In the genomic region with DNA sequence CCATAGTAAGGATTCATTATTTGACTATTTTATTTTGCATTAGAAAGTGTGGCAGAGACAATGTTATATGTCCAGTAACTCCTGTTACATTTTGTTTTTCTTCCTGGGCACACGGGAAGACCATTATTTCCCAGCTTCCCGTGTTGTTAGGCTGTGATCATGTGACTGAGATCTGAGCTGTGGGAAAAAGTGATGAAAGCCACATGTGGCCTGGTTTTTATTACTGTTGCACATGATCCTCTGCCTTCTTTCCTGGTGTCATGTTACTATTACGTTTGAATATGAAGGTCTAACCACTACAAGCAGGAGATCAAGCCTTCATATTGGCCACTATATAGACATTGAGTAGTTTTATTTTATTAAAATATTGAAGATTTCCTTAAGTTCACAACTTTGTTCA, we compare ENCODE assay signal across 15 cellular contexts. TPM values are rescaled to one million over a fixed set of nuclear protein-coding genes. Genes with fewer than 3 reads are reported as not detected.
DNase-seq lines count a peak whose midpoint lies in the region; ATAC-seq, FAIRE-seq and TF ChIP-seq lines count a peak whose summit lies in the region.
"Had no signal": no experiment of that assay in that cellular context is flagged by ENCODE, and none has a peak within 500 bp of the region (broad histone marks: within the 10 kb centered on the region; RNA-seq: fewer than 3 reads in every experiment).

No MANE protein-coding gene starts in this region.

- no peak for TF ChIP-seq RAD21 in A549 (conservative IDR thresholded peaks at IDR 0.05 in 1 of 2, IDR thresholded peaks at IDR 0.05 in 1 of 2)

- no peak for FAIRE-seq in A549 (lab: Jason Lieb, UNC)

- H3K4me3 ChIP-seq in A549 (no peak overlapping the region), MG63 (no peak overlapping the region)

- no peak for TF ChIP-seq EP300 in A549 (IDR thresholded peaks at IDR 0.05)

- no peak overlapping the region for H3K4me2 ChIP-seq in A549

- no peaks in the 10 kb centered on the region for H3K36me3 ChIP-seq in MG63

- no peak overlapping the region for H3K27ac ChIP-seq in A549

- no peak for TF ChIP-seq POLR2A in A549 (IDR thresholded peaks at IDR 0.05; ENCODE audit: low read length)

- TF ChIP-seq CTCF in A549 (IDR thresholded peaks at IDR 0.05) = no peak

- no peak for DNase-seq in A549 (ENCODE audit: low read depth in 1 of 2, low spot score in 1 of 2)
- peak; percentile 34 for DNase-seq in GM04504 (ENCODE audit: low read depth)
- peak; percentile 44 for DNase-seq in RPMI7951 (ENCODE audit: low read depth)
- peak; percentile 82 for DNase-seq in fibroblast of gingiva (ENCODE audit: low read depth)
- DNase-seq in central memory CD4-positive, alpha-beta T cell = no peak
- DNase-seq in RKO (ENCODE audit: low spot score) = no peak
- no peak for DNase-seq in MG63
- DNase-seq in NCI-H524 treated with DMSO at 0.1 percent for 48 hours (lab: John Stamatoyannopoulos, UW) = no peak
- DNase-seq: activated CD8-positive, alpha-beta memory T cell treated with anti-CD3 and anti-CD28 coated beads, Interleukin-2, amount 50 U/mL, for 48 hours; activated naive CD4-positive, alpha-beta T cell treated with anti-CD3 and anti-CD28 coated beads, Interleukin-2, amount 50 U/mL, for 16 hours; AML-193; cerebellar nuclear complex; NCI-H2227 treated with DMSO at 0.1 percent for 48 hours; stimulated activated CD4-positive, alpha-beta T cell treated with anti-CD3 and anti-CD28 coated beads, Interleukin-12 subunit alpha, Interleukin-12 subunit beta, amount 100 ng/mL, for 4 hours had no signal

- POLR2A ChIA-PET in A549 (lab: Yijun Ruan, JAX) = no interaction called here

- no peak for ATAC-seq in A549
- ATAC-seq: activated CD4-positive, CD25-positive, alpha-beta regulatory T cell treated with anti-CD3 and anti-CD28 coated beads, Interleukin-2, amount 50 U/mL, for 24 hours had no signal

- WGBS in A549 (ENCODE audit: missing lambda C conversion rate) = 37% methylated on average over 3 of the region's 3 CpGs

- no peaks in the 10 kb centered on the region for H3K9me3 ChIP-seq in A549
- H3K9me3 ChIP-seq in MG63 = no peaks in the 10 kb centered on the region

- CTCF ChIA-PET in A549 (lab: Yijun Ruan, JAX) = no interaction called here

- no peaks in the 10 kb centered on the region for H3K4me1 ChIP-seq in A549

- H3K27me3 ChIP-seq in MG63 = no peaks in the 10 kb centered on the region

TF ChIP-seq in A549, 52 proteins besides CTCF, POLR2A, EP300 and RAD21:
- TF ChIP-seq, protein P1, sequence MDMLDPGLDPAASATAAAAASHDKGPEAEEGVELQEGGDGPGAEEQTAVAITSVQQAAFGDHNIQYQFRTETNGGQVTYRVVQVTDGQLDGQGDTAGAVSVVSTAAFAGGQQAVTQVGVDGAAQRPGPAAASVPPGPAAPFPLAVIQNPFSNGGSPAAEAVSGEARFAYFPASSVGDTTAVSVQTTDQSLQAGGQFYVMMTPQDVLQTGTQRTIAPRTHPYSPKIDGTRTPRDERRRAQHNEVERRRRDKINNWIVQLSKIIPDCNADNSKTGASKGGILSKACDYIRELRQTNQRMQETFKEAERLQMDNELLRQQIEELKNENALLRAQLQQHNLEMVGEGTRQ (IDR thresholded peaks at IDR 0.05) = 0 out of 2 replicates have a peak, but pooled peaks have one; percentile 18
- no peak for TF ChIP-seq CEBPB (IDR thresholded peaks at IDR 0.05)

RNA-seq across cellular contexts. Expression of a gene that starts 28.2 kb away (rescaled TPM):
- polyA plus RNA-seq in A549 (2011; rRNA removed) (106 and 113 TPM in 2 replicates), A549 (2017; fragmentation: RNase III; extraction: RNeasy Plus Mini Kit Qiagen cat#74134 plus additional on column Dnase treatment) (58.3 to 59.8 TPM (median 59.5 TPM) in 3 replicates)
- polyA plus RNA-seq in A549 (2012; cell fraction: cytosol; rRNA removed) = 54.5 and 56.8 TPM in 2 replicates
- polyA plus RNA-seq in A549 (2012; cell fraction: nucleus; rRNA removed) = 106 and 115 TPM in 2 replicates
- 178 and 200 TPM in 2 replicates for polyA minus RNA-seq in A549 (2011; rRNA and poly(A)+ RNA removed)
- total RNA-seq in RPMI7951 (2014; rRNA removed; shearing (Covaris generic)) = 16.0 and 16.6 TPM in 2 replicates
- 5.2 and 7.0 TPM in 2 replicates for total RNA-seq in MG63 (2014; rRNA removed; shearing (Covaris generic); ENCODE audit: low replicate concordance)

Comparison
In these comparisons a context has a peak if more than half of its experiments do, and no peak if none do; other contexts are left out.
1. DNase-seq: peak in GM04504 (single experiment), RPMI7951 (single experiment) and fibroblast of gingiva (single experiment); none in A549 (0 of 2), central memory CD4-positive, alpha-beta T cell (single experiment), RKO (single experiment), MG63 (single experiment) and NCI-H524 treated with DMSO at 0.1 percent for 48 hours (single experiment).